Comparison of ENCODE assay signal across 1 cellular context in the genomic region with DNA sequence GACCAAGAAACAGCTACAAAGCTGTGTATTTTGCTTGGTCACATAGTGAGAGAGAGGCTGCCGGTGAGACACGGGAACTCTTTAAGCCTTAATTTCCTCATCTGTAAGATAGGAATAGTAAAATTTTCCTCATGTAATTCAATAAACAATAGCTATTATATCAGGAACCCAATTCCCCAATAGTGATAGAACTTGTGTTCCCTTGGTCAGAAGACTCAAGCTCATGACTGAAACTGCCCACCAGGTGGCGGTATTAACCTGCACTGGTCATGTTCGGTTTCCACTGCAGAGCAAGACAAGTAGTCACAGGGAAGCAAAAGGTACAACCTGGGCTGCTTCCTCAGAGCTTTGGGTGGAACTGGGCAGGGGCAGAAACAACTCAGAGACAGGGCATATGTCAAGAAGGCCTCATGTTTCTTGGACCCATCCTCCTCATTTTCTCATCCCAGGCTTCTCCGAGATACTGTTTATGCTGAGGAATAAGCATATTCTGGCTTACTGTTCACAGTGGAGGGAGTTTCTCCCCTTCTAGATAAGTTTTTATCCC.
TF ChIP-seq lines count a peak whose summit lies in the region.

No MANE protein-coding gene starts in this region.

TF ChIP-seq in HepG2, 621 proteins besides CTCF, POLR2A, EP300 and RAD21 (continued from another document and continues in another):
- TF ChIP-seq, protein P1, sequence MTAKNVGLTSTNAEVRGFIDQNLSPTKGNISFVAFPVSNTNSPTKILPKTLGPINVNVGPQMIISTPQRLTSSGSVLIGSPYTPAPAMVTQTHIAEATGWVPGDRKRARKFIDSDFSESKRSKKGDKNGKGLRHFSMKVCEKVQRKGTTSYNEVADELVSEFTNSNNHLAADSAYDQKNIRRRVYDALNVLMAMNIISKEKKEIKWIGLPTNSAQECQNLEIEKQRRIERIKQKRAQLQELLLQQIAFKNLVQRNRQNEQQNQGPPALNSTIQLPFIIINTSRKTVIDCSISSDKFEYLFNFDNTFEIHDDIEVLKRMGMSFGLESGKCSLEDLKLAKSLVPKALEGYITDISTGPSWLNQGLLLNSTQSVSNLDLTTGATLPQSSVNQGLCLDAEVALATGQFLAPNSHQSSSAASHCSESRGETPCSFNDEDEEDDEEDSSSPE (CRISPR knock-in tag; IDR thresholded peaks at IDR 0.05): peak; percentile 56
- TF ChIP-seq RORA (CRISPR knock-in tag; IDR thresholded peaks at IDR 0.05) (no peak), YY1 (IDR thresholded peaks at IDR 0.05; ENCODE audit: insufficient read depth, insufficient replicate concordance, low read depth, low read length) (no peak), NR2C2 (CRISPR knock-in tag; IDR thresholded peaks at IDR 0.05; ENCODE audit: borderline replicate concordance) (no peak), GABPA (IDR thresholded peaks at IDR 0.05; ENCODE audit: low read depth, low read length) (no peak), GABPA (CRISPR knock-in tag; IDR thresholded peaks at IDR 0.05; ENCODE audit: low read depth) (no peak), ARNT2 (CRISPR knock-in tag; IDR thresholded peaks at IDR 0.05; ENCODE audit: low read depth) (peak; percentile 62), SALL2 (CRISPR knock-in tag; IDR thresholded peaks at IDR 0.05) (no peak), KMT2B (CRISPR knock-in tag; IDR thresholded peaks at IDR 0.05) (peak; percentile 48; the same call in 1 of the 2 replicates), SMAD3 (CRISPR knock-in tag; IDR thresholded peaks at IDR 0.05) (peak; percentile 77; the same call in 1 of the 2 replicates), ZKSCAN8 (CRISPR knock-in tag; IDR thresholded peaks at IDR 0.05; ENCODE audit: borderline replicate concordance) (peak; percentile 65; the same call in 1 of the 2 replicates), ZNF615 (CRISPR knock-in tag; IDR thresholded peaks at IDR 0.05; ENCODE audit: borderline replicate concordance) (no peak), ZNF101 (CRISPR knock-in tag; IDR thresholded peaks at IDR 0.05; ENCODE audit: borderline replicate concordance, low read depth) (no peak), ZNF766 (CRISPR knock-in tag; IDR thresholded peaks at IDR 0.05; ENCODE audit: borderline replicate concordance) (no peak), EED (CRISPR knock-in tag; IDR thresholded peaks at IDR 0.05) (no peak), ZNF546 (CRISPR knock-in tag; conservative IDR thresholded peaks at IDR 0.05) (no peak), ZNF850 (CRISPR knock-in tag; conservative IDR thresholded peaks at IDR 0.05) (no peak), ZNF468 (CRISPR knock-in tag; IDR thresholded peaks at IDR 0.05) (no peak), PRPF4 (IDR thresholded peaks at IDR 0.05; ENCODE audit: low read depth, low read length, poor library complexity, severe bottlenecking) (no peak), ZNF451 (CRISPR knock-in tag; IDR thresholded peaks at IDR 0.05) (no peak), SYNCRIP (IDR thresholded peaks at IDR 0.05; ENCODE audit: insufficient read depth, low read depth, low read length) (no peak)
- TF ChIP-seq, protein P2, sequence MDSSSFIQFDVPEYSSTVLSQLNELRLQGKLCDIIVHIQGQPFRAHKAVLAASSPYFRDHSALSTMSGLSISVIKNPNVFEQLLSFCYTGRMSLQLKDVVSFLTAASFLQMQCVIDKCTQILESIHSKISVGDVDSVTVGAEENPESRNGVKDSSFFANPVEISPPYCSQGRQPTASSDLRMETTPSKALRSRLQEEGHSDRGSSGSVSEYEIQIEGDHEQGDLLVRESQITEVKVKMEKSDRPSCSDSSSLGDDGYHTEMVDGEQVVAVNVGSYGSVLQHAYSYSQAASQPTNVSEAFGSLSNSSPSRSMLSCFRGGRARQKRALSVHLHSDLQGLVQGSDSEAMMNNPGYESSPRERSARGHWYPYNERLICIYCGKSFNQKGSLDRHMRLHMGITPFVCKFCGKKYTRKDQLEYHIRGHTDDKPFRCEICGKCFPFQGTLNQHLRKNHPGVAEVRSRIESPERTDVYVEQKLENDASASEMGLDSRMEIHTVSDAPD (CRISPR knock-in tag; IDR thresholded peaks at IDR 0.05): no peak
- TF ChIP-seq, protein P3, sequence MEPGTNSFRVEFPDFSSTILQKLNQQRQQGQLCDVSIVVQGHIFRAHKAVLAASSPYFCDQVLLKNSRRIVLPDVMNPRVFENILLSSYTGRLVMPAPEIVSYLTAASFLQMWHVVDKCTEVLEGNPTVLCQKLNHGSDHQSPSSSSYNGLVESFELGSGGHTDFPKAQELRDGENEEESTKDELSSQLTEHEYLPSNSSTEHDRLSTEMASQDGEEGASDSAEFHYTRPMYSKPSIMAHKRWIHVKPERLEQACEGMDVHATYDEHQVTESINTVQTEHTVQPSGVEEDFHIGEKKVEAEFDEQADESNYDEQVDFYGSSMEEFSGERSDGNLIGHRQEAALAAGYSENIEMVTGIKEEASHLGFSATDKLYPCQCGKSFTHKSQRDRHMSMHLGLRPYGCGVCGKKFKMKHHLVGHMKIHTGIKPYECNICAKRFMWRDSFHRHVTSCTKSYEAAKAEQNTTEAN (CRISPR knock-in tag; conservative IDR thresholded peaks at IDR 0.05): no peak
- TF ChIP-seq, protein P4, sequence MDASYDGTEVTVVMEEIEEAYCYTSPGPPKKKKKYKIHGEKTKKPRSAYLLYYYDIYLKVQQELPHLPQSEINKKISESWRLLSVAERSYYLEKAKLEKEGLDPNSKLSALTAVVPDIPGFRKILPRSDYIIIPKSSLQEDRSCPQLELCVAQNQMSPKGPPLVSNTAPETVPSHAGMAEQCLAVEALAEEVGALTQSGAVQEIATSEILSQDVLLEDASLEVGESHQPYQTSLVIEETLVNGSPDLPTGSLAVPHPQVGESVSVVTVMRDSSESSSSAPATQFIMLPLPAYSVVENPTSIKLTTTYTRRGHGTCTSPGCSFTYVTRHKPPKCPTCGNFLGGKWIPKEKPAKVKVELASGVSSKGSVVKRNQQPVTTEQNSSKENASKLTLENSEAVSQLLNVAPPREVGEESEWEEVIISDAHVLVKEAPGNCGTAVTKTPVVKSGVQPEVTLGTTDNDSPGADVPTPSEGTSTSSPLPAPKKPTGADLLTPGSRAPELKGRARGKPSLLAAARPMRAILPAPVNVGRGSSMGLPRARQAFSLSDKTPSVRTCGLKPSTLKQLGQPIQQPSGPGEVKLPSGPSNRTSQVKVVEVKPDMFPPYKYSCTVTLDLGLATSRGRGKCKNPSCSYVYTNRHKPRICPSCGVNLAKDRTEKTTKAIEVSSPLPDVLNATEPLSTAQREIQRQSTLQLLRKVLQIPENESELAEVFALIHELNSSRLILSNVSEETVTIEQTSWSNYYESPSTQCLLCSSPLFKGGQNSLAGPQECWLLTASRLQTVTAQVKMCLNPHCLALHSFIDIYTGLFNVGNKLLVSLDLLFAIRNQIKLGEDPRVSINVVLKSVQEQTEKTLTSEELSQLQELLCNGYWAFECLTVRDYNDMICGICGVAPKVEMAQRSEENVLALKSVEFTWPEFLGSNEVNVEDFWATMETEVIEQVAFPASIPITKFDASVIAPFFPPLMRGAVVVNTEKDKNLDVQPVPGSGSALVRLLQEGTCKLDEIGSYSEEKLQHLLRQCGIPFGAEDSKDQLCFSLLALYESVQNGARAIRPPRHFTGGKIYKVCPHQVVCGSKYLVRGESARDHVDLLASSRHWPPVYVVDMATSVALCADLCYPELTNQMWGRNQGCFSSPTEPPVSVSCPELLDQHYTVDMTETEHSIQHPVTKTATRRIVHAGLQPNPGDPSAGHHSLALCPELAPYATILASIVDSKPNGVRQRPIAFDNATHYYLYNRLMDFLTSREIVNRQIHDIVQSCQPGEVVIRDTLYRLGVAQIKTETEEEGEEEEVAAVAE (CRISPR knock-in tag; IDR thresholded peaks at IDR 0.05; ENCODE audit: borderline replicate concordance): peak; percentile 91; the same call in 1 of the 2 replicates
- TF ChIP-seq, protein P5, sequence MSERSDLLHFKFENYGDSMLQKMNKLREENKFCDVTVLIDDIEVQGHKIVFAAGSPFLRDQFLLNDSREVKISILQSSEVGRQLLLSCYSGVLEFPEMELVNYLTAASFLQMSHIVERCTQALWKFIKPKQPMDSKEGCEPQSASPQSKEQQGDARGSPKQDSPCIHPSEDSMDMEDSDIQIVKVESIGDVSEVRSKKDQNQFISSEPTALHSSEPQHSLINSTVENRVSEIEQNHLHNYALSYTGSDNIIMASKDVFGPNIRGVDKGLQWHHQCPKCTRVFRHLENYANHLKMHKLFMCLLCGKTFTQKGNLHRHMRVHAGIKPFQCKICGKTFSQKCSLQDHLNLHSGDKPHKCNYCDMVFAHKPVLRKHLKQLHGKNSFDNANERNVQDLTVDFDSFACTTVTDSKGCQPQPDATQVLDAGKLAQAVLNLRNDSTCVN (CRISPR knock-in tag; IDR thresholded peaks at IDR 0.05; ENCODE audit: borderline replicate concordance): no peak; the same call in none of the 2 replicates
- TF ChIP-seq, protein P6, sequence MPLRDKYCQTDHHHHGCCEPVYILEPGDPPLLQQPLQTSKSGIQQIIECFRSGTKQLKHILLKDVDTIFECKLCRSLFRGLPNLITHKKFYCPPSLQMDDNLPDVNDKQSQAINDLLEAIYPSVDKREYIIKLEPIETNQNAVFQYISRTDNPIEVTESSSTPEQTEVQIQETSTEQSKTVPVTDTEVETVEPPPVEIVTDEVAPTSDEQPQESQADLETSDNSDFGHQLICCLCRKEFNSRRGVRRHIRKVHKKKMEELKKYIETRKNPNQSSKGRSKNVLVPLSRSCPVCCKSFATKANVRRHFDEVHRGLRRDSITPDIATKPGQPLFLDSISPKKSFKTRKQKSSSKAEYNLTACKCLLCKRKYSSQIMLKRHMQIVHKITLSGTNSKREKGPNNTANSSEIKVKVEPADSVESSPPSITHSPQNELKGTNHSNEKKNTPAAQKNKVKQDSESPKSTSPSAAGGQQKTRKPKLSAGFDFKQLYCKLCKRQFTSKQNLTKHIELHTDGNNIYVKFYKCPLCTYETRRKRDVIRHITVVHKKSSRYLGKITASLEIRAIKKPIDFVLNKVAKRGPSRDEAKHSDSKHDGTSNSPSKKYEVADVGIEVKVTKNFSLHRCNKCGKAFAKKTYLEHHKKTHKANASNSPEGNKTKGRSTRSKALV (CRISPR knock-in tag; IDR thresholded peaks at IDR 0.05): no peak
- TF ChIP-seq, protein P7, sequence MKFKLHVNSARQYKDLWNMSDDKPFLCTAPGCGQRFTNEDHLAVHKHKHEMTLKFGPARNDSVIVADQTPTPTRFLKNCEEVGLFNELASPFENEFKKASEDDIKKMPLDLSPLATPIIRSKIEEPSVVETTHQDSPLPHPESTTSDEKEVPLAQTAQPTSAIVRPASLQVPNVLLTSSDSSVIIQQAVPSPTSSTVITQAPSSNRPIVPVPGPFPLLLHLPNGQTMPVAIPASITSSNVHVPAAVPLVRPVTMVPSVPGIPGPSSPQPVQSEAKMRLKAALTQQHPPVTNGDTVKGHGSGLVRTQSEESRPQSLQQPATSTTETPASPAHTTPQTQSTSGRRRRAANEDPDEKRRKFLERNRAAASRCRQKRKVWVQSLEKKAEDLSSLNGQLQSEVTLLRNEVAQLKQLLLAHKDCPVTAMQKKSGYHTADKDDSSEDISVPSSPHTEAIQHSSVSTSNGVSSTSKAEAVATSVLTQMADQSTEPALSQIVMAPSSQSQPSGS (CRISPR knock-in tag; IDR thresholded peaks at IDR 0.05): peak; percentile 83; the same call in 1 of the 2 replicates
- TF ChIP-seq, protein P8, sequence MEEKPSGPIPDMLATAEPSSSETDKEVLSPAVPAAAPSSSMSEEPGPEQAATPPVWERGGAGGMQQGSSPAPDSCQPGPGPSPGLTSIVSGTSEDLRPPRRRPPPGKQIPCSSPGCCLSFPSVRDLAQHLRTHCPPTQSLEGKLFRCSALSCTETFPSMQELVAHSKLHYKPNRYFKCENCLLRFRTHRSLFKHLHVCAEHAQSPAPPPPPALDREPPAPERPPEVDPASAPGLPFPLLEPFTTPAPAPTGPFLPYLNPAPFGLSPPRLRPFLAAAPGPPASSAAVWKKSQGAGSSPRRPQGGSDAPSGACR (CRISPR knock-in tag; IDR thresholded peaks at IDR 0.05): no peak
- TF ChIP-seq, protein P9, sequence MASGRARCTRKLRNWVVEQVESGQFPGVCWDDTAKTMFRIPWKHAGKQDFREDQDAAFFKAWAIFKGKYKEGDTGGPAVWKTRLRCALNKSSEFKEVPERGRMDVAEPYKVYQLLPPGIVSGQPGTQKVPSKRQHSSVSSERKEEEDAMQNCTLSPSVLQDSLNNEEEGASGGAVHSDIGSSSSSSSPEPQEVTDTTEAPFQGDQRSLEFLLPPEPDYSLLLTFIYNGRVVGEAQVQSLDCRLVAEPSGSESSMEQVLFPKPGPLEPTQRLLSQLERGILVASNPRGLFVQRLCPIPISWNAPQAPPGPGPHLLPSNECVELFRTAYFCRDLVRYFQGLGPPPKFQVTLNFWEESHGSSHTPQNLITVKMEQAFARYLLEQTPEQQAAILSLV (CRISPR knock-in tag; IDR thresholded peaks at IDR 0.05; ENCODE audit: borderline replicate concordance): no peak
- TF ChIP-seq, protein P10, sequence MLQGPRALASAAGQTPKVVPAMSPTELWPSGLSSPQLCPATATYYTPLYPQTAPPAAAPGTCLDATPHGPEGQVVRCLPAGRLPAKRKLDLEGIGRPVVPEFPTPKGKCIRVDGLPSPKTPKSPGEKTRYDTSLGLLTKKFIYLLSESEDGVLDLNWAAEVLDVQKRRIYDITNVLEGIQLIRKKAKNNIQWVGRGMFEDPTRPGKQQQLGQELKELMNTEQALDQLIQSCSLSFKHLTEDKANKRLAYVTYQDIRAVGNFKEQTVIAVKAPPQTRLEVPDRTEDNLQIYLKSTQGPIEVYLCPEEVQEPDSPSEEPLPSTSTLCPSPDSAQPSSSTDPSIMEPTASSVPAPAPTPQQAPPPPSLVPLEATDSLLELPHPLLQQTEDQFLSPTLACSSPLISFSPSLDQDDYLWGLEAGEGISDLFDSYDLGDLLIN (CRISPR knock-in tag; IDR thresholded peaks at IDR 0.05; ENCODE audit: borderline replicate concordance): no peak
- TF ChIP-seq, protein P11, sequence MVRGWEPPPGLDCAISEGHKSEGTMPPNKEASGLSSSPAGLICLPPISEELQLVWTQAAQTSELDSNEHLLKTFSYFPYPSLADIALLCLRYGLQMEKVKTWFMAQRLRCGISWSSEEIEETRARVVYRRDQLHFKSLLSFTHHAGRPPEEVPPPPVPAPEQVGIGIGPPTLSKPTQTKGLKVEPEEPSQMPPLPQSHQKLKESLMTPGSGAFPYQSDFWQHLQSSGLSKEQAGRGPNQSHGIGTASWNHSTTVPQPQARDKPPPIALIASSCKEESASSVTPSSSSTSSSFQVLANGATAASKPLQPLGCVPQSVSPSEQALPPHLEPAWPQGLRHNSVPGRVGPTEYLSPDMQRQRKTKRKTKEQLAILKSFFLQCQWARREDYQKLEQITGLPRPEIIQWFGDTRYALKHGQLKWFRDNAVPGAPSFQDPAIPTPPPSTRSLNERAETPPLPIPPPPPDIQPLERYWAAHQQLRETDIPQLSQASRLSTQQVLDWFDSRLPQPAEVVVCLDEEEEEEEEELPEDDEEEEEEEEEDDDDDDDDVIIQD (CRISPR knock-in tag; IDR thresholded peaks at IDR 0.05; ENCODE audit: low read depth): peak; percentile 80; the same call in 1 of the 2 replicates
